In the genomic region with DNA sequence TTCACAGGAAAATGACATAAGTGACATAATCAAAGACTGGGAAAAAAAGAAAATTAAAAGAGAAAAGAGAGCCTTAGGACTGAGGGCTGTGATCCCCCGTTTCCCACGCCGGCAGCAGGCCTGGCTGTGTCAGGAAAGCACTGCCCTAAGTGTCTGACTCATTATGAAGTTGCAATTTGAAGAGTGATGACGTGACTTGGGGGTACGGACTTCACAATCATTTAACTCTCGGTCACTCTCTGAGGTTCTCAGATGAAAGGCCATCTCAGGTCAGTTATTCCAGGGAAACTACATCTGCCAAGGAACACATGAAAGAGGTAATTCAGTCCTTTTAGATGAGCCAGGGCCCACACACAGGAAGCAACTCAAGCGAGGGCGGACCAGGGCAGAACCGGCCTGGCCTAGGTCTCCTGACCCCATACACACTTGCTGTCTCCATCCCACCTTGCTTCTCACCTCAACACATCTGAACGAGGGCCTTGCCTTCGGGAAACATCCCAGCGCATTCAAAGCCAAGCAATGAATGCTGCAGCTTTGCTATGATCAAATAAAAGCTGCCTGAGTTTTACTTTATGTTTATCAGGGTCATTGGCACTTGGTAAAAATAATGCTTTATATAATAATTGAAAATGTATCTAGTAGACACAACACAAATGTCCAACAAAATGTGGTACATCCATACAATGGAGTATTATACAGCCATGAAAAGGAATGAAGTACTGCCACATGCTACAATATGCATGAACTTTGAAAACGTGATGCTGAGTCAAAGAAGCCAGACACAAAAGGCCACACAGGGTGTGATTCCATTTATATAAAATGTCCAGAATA, we compare ENCODE assay signal across 9 cellular contexts. TPM values are rescaled to one million over a fixed set of nuclear protein-coding genes. Genes with fewer than 3 reads are reported as not detected.
DNase-seq lines count a peak whose midpoint lies in the region; ATAC-seq lines count a peak whose summit lies in the region.
"Had no signal": no experiment of that assay in that cellular context is flagged by ENCODE, and none has a peak within 500 bp of the region (broad histone marks: within the 10 kb centered on the region; RNA-seq: fewer than 3 reads in every experiment).

No MANE protein-coding gene starts in this region.

- peaks cover 0 to 6% of the 10 kb centered on the region in 2 donors for H3K36me3 ChIP-seq in stomach smooth muscle (ENCODE audit: control insufficient read depth in 2 of 2, insufficient read depth in 2 of 2, low read length in 2 of 2)

- H3K27ac Mint-ChIP-seq in activated T-cell treated with anti-CD3 and anti-CD28 coated beads, Interleukin-2, amount 50 U/mL, for 72 hours = peak overlapping the region; percentile 95
- H3K27ac Mint-ChIP-seq in activated T-helper 2 cell treated with anti-CD3 and anti-CD28 coated beads, Interferon-gamma antibody, Interleukin-2, Interleukin-4, amounts not matched to agents 10 μg/mL and 5 μg/mL and 100 μg/mL, durations not matched to agents 14 hours and 24 hours and 36 hours = peak overlapping the region; percentile 51

- H3K27me3 ChIP-seq in stomach smooth muscle (ENCODE audit: control insufficient read depth in 1 of 2, insufficient read depth in 2 of 2, low read length in 2 of 2) = no peaks in the 10 kb centered on the region

- H3K4me3 Mint-ChIP-seq in activated T-cell treated with anti-CD3 and anti-CD28 coated beads, Interleukin-2, amount 50 U/mL, for 72 hours = peak overlapping the region; percentile 37 to 88
- H3K4me3 Mint-ChIP-seq in activated T-helper 2 cell treated with anti-CD3 and anti-CD28 coated beads, Interferon-gamma antibody, Interleukin-2, Interleukin-4, amounts not matched to agents 10 μg/mL and 5 μg/mL and 100 μg/mL, durations not matched to agents 14 hours and 24 hours and 36 hours (ENCODE audit: low read depth) = peak overlapping the region; percentile 47

- H3K4me3 ChIP-seq in stomach smooth muscle (ENCODE audit: low read length in 2 of 2) = peak overlapping the region in 1 of 2 donors; percentile 40

- H3K9me3 ChIP-seq in stomach smooth muscle (ENCODE audit: control insufficient read depth in 2 of 2, low read length in 2 of 2) = no peaks in the 10 kb centered on the region

- H3K4me1 Mint-ChIP-seq in activated T-cell treated with anti-CD3 and anti-CD28 coated beads, Interleukin-2, amount 50 U/mL, for 72 hours (ENCODE audit: low read depth) = peaks cover 53% of the 10 kb centered on the region
- H3K4me1 Mint-ChIP-seq in activated T-helper 2 cell treated with anti-CD3 and anti-CD28 coated beads, Interferon-gamma antibody, Interleukin-2, Interleukin-4, amounts not matched to agents 10 μg/mL and 5 μg/mL and 100 μg/mL, durations not matched to agents 14 hours and 24 hours and 36 hours (ENCODE audit: low read depth) = peaks cover 51% of the 10 kb centered on the region

- peaks cover 3 to 16% of the 10 kb centered on the region in 2 donors for H3K36me3 Mint-ChIP-seq in activated T-cell treated with anti-CD3 and anti-CD28 coated beads, Interleukin-2, amount 50 U/mL, for 72 hours (ENCODE audit: insufficient read depth in 2 of 2)
- peaks cover 45% of the 10 kb centered on the region for H3K36me3 Mint-ChIP-seq in activated T-helper 2 cell treated with anti-CD3 and anti-CD28 coated beads, Interferon-gamma antibody, Interleukin-2, Interleukin-4, amounts not matched to agents 10 μg/mL and 5 μg/mL and 100 μg/mL, durations not matched to agents 14 hours and 24 hours and 36 hours (ENCODE audit: low read depth)

- intact Hi-C loops in activated T-helper 2 cell treated with anti-CD3 and anti-CD28 coated beads, Interferon-gamma antibody, Interleukin-2, Interleukin-4, amounts not matched to agents 10 μg/mL and 5 μg/mL and 100 μg/mL, durations not matched to agents 14 hours and 24 hours and 36 hours (cut with micrococcal nuclease) = loop anchor here (5.0 to 10.0 kb wide), 3 partner anchors 32 to 240 kb away; a partner anchor contains a TSS

- peaks cover 6% of the 10 kb centered on the region for H3K27me3 Mint-ChIP-seq in activated T-cell treated with anti-CD3 and anti-CD28 coated beads, Interleukin-2, amount 50 U/mL, for 72 hours (ENCODE audit: low read depth)
- H3K27me3 Mint-ChIP-seq in activated T-helper 2 cell treated with anti-CD3 and anti-CD28 coated beads, Interferon-gamma antibody, Interleukin-2, Interleukin-4, amounts not matched to agents 10 μg/mL and 5 μg/mL and 100 μg/mL, durations not matched to agents 14 hours and 24 hours and 36 hours (ENCODE audit: low read depth) = no peaks in the 10 kb centered on the region

- H3K9ac ChIP-seq in stomach smooth muscle (ENCODE audit: low read length in 2 of 2) = peak overlapping the region in 1 of 2 donors; percentile 36

- DNase-seq in activated T-cell treated with anti-CD3 and anti-CD28 coated beads, Interleukin-2, amount 50 U/mL, for 72 hours = peak in 1 of 2 donors; percentile 43
- no peak for DNase-seq in activated T-cell treated with anti-CD3 and anti-CD28 coated beads for 4 hours
- no peak for DNase-seq in activated T-helper 2 cell treated with anti-CD3 and anti-CD28 coated beads, Interferon-gamma antibody, Interleukin-2, Interleukin-4, amounts not matched to agents 10 μg/mL and 5 μg/mL and 100 μg/mL, durations not matched to agents 14 hours and 24 hours and 36 hours (ENCODE audit: low spot score)
- DNase-seq in hepatic stellate cell (ENCODE audit: low spot score) = peak; percentile 81
- DNase-seq in activated gamma-delta T cell treated with Interleukin-2 at 50 U/mL for 16 hours = no peak
- DNase-seq in superior temporal gyrus (ENCODE audit: extremely low spot score) = no peak
- DNase-seq: DND-41 had no signal

- peak overlapping the region; percentile 60 for H3K27ac ChIP-seq in stomach smooth muscle (ENCODE audit: low read length)

- peaks cover 50% of the 10 kb centered on the region for H3K4me1 ChIP-seq in stomach smooth muscle (ENCODE audit: control insufficient read depth, insufficient read depth, low read length)

- peak in 1 of 2 donors; percentile 22 for ATAC-seq in activated T-cell treated with anti-CD3 and anti-CD28 coated beads, Interleukin-2, amount 50 U/mL, for 72 hours (replicated peaks in 1 of 2)
- ATAC-seq in GM18517 (IDR thresholded peaks at IDR 0.05; ENCODE audit: unreplicated experiment) = no peak

- H3K9me3 Mint-ChIP-seq in activated T-cell treated with anti-CD3 and anti-CD28 coated beads, Interleukin-2, amount 50 U/mL, for 72 hours = peaks cover 0 to 4% of the 10 kb centered on the region in 2 donors
- no peaks in the 10 kb centered on the region for H3K9me3 Mint-ChIP-seq in activated T-helper 2 cell treated with anti-CD3 and anti-CD28 coated beads, Interferon-gamma antibody, Interleukin-2, Interleukin-4, amounts not matched to agents 10 μg/mL and 5 μg/mL and 100 μg/mL, durations not matched to agents 14 hours and 24 hours and 36 hours

RNA-seq across cellular contexts. Expression of a gene that starts 2.7 kb away (rescaled TPM):
- 10 to 100 TPM; 33.8 to 48.8 TPM for total RNA-seq in activated T-cell treated with anti-CD3 and anti-CD28 coated beads, Interleukin-2, amount 50 U/mL, for 72 hours
- total RNA-seq in activated T-helper 2 cell treated with anti-CD3 and anti-CD28 coated beads, Interferon-gamma antibody, Interleukin-2, Interleukin-4, amounts not matched to agents 10 μg/mL and 5 μg/mL and 100 μg/mL, durations not matched to agents 14 hours and 24 hours and 36 hours = 39.8 and 48.1 TPM in 2 replicates

RNA-seq across cellular contexts. Expression of a gene that starts 25.2 kb away (rescaled TPM):
- total RNA-seq in activated T-cell treated with anti-CD3 and anti-CD28 coated beads, Interleukin-2, amount 50 U/mL, for 72 hours = not detected
- not detected in 2 replicates for total RNA-seq in activated T-helper 2 cell treated with anti-CD3 and anti-CD28 coated beads, Interferon-gamma antibody, Interleukin-2, Interleukin-4, amounts not matched to agents 10 μg/mL and 5 μg/mL and 100 μg/mL, durations not matched to agents 14 hours and 24 hours and 36 hours
